ENCODE assay signal across 1 cellular context in genomic region chr17:40287494-40288369, GRCh38.
A peak's percentile ranks its signal among the peaks of the same experiment; 100 is the strongest.
TF ChIP-seq lines count a peak whose summit lies in the region.

TSS of gene CDC6 (plus strand) at chr17:40287879. CDS start at chr17:40289421, 1,542 bp downstream.

TF ChIP-seq in A549, 52 proteins besides CTCF, POLR2A, EP300 and RAD21 (continued from another document):
- TF ChIP-seq HMGXB4 (CRISPR knock-in tag; IDR thresholded peaks at IDR 0.05; ENCODE audit: borderline replicate concordance): no peak
- TF ChIP-seq ZNF302 (CRISPR knock-in tag; IDR thresholded peaks at IDR 0.05): no peak
- no peak for TF ChIP-seq KDM1A (IDR thresholded peaks at IDR 0.05; ENCODE audit: low read depth)
- peak; percentile 37; the same call in 1 of the 2 replicates for TF ChIP-seq REST (IDR thresholded peaks at IDR 0.05)
- TF ChIP-seq TFCP2L1 (CRISPR knock-in tag; IDR thresholded peaks at IDR 0.05): peak; percentile 72; the same call in 1 of the 2 replicates
- peak; percentile 61; the same call in 1 of the 2 replicates for TF ChIP-seq PHF8 (IDR thresholded peaks at IDR 0.05; ENCODE audit: borderline replicate concordance, low read depth)
- TF ChIP-seq KDM5A (IDR thresholded peaks at IDR 0.05): peak; percentile 95
- TF ChIP-seq JUN (IDR thresholded peaks at IDR 0.05): peak; percentile 38 to 87; a peak in 3 of 5 replicates
- peak; percentile 97; the same call in 1 of the 2 replicates for TF ChIP-seq HDAC2 (IDR thresholded peaks at IDR 0.05)
